1 cellular context compared by ENCODE assay signal in genomic region chr12:74535536-74535935, GRCh38.
A peak's percentile ranks its signal among the peaks of the same experiment; 100 is the strongest.
TF ChIP-seq lines count a peak whose summit lies in the region.

No MANE protein-coding gene starts in this region.

TF ChIP-seq in HepG2, 621 proteins besides CTCF, POLR2A, EP300 and RAD21:
- TF ChIP-seq IKZF5 (CRISPR knock-in tag; IDR thresholded peaks at IDR 0.05) = no peak
- peak; percentile 51; the same call in 1 of the 2 replicates for TF ChIP-seq CHD2 (IDR thresholded peaks at IDR 0.05; ENCODE audit: low read depth, low read length)
TF ChIP-seq in HepG2: peak in this region for 1.
